2 cellular contexts compared by ENCODE assay signal in the genomic region with DNA sequence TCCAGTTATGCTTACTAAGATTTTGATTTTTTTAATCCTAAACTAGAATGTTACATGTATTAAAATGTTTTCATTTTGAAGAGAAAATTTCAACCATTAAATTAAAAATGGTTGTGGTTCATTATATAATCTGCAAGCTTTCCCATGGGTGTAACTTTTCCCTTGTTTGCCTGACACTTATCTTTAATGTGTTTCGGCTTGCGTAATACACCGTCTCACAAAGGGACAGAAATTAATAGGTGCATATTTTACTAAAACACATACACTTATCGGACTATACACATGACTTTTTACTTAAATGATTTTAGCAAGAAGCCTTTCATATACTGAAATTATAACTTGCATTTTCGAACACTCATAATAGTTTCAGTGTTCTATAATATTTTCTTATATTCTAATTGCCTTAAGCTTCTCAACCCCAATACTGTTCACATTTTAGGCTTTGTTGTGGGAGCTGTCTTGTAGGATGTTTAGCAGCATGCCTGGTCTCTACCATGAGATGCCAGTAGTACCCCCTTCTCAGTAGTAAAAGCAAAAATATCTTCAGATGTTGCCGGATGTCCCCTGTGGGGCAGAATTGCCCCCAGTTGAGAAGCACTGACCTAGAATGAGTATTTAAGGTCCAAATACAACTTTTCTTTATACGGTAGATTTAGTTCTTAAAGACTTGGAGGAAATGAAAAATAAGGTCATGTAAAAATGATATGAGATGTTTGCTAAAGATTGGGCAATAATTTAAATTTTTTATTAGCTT.
TF ChIP-seq lines count a peak whose summit lies in the region.

No MANE protein-coding gene starts in this region.

TF ChIP-seq in H1, 55 proteins besides CTCF, POLR2A, EP300 and RAD21:
- TF ChIP-seq SAP30 (IDR thresholded peaks at IDR 0.05; ENCODE audit: insufficient read depth, insufficient replicate concordance, low read length) (no peak), CEBPB (IDR thresholded peaks at IDR 0.05; ENCODE audit: low read depth, low read length) (peak; percentile 20; the same call in 1 of the 2 replicates)
TF ChIP-seq in H1: peak in this region for 1.

TF ChIP-seq in SK-N-SH treated with all-trans-retinoic acid at 6 μM for 48 hours, 23 proteins besides CTCF, POLR2A, EP300 and RAD21:
- TF ChIP-seq ZNF565 (CRISPR knock-in tag; conservative IDR thresholded peaks at IDR 0.05; ENCODE audit: low read depth) (no peak), ESRRG (CRISPR knock-in tag; IDR thresholded peaks at IDR 0.05) (no peak), TOX (CRISPR knock-in tag; IDR thresholded peaks at IDR 0.05; ENCODE audit: borderline replicate concordance) (no peak), ZNF8 (CRISPR knock-in tag; IDR thresholded peaks at IDR 0.05) (no peak), SNAI2 (CRISPR knock-in tag; IDR thresholded peaks at IDR 0.05) (no peak)
- TF ChIP-seq, protein P1, sequence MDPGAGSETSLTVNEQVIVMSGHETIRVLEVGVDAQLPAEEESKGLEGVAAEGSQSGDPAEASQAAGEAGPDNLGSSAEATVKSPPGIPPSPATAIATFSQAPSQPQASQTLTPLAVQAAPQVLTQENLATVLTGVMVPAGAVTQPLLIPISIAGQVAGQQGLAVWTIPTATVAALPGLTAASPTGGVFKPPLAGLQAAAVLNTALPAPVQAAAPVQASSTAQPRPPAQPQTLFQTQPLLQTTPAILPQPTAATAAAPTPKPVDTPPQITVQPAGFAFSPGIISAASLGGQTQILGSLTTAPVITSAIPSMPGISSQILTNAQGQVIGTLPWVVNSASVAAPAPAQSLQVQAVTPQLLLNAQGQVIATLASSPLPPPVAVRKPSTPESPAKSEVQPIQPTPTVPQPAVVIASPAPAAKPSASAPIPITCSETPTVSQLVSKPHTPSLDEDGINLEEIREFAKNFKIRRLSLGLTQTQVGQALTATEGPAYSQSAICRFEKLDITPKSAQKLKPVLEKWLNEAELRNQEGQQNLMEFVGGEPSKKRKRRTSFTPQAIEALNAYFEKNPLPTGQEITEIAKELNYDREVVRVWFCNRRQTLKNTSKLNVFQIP (CRISPR knock-in tag; IDR thresholded peaks at IDR 0.05; ENCODE audit: borderline replicate concordance, low read depth), result no peak
- TF ChIP-seq, protein P2, sequence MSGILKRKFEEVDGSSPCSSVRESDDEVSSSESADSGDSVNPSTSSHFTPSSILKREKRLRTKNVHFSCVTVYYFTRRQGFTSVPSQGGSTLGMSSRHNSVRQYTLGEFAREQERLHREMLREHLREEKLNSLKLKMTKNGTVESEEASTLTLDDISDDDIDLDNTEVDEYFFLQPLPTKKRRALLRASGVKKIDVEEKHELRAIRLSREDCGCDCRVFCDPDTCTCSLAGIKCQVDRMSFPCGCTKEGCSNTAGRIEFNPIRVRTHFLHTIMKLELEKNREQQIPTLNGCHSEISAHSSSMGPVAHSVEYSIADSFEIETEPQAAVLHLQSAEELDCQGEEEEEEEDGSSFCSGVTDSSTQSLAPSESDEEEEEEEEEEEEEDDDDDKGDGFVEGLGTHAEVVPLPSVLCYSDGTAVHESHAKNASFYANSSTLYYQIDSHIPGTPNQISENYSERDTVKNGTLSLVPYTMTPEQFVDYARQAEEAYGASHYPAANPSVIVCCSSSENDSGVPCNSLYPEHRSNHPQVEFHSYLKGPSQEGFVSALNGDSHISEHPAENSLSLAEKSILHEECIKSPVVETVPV (CRISPR knock-in tag; IDR thresholded peaks at IDR 0.05), result no peak
